8 cellular contexts compared by ENCODE assay signal in genomic region chr19:16382775-16383543, GRCh38. TPM values are rescaled to one million over a fixed set of nuclear protein-coding genes. Genes with fewer than 3 reads are reported as not detected.
DNase-seq lines count a peak whose midpoint lies in the region; ATAC-seq and TF ChIP-seq lines count a peak whose summit lies in the region.

No MANE protein-coding gene starts in this region.

- peaks cover 0 to 7% (median 2%) of the 10 kb centered on the region in 3 donors for H3K27me3 Mint-ChIP-seq in immature natural killer cell (ENCODE audit: low read depth in 3 of 3)

- in situ Hi-C loops in T47D (cut with HindIII; ENCODE audit: low pct_unique_long_range_greater_than_20kb, low sequenced_read_pairs): no loop called here

- TF ChIP-seq CTCF in GM12873 (IDR thresholded peaks at IDR 0.05; ENCODE audit: insufficient read depth, low read depth, low read length, missing control alignments) (peak; percentile 83), VCaP (conservative IDR thresholded peaks at IDR 0.05) (peak; percentile 94)

- peak overlapping the region; percentile 64 to 90 (median 81) for H3K4me3 Mint-ChIP-seq in immature natural killer cell

- H3K27ac ChIP-seq in VCaP (peak overlapping the region; percentile 41), skin epidermis (peak overlapping the region; percentile 8 to 90 (median 74))

- DNase-seq in NCI-H1092 treated with DMSO at 0.1 percent for 48 hours (lab: John Stamatoyannopoulos, UW): peak; percentile 35
- DNase-seq in T47D (ENCODE audit: low read depth in 1 of 2, low spot score in 1 of 2): peak; percentile 66 to 72
- peak; percentile 69 to 76 (median 73) for DNase-seq in immature natural killer cell

- no peak overlapping the region for H3K4me3 ChIP-seq in skin epidermis

- H3K4me1 Mint-ChIP-seq in immature natural killer cell: peaks cover 64 to 69% of the 10 kb centered on the region in 2 donors

- H3K27ac Mint-ChIP-seq in immature natural killer cell: peak overlapping the region; percentile 94 to 98 (median 96)

- H3K9me3 Mint-ChIP-seq in immature natural killer cell: no peaks in the 10 kb centered on the region

- ATAC-seq in GM18519 (IDR thresholded peaks at IDR 0.05; ENCODE audit: low FRiP score, unreplicated experiment) (no peak), GM19463 (IDR thresholded peaks at IDR 0.05; ENCODE audit: unreplicated experiment) (no peak)

- peaks cover 5 to 34% (median 12%) of the 10 kb centered on the region in 3 donors for H3K36me3 Mint-ChIP-seq in immature natural killer cell

RNA-seq across cellular contexts. Expression of gene KLF2, which starts 58.3 kb away (rescaled TPM):
- 100 to 1,000 TPM in 1 of 3 donors, 10 to 100 TPM in 2; 55.0 to 102 (median 91.0) TPM for polyA plus RNA-seq in immature natural killer cell
